11 cellular contexts compared by ENCODE assay signal in genomic region chr1:63073530-63074306, GRCh38.
DNase-seq lines count a peak whose midpoint lies in the region; ATAC-seq and TF ChIP-seq lines count a peak whose summit lies in the region.
"Had no signal": no experiment of that assay in that cellular context is flagged by ENCODE, and none has a peak within 500 bp of the region (broad histone marks: within the 10 kb centered on the region; RNA-seq: fewer than 3 reads in every experiment).

No MANE protein-coding gene starts in this region.

- no peaks in the 10 kb centered on the region for H3K36me3 Mint-ChIP-seq in CD4-positive, alpha-beta T cell (ENCODE audit: low read depth)

- peaks cover 7% of the 10 kb centered on the region for H3K9me3 ChIP-seq in CD4-positive, alpha-beta T cell (ENCODE audit: control insufficient read depth, low read length)

- no peaks in the 10 kb centered on the region for H3K4me1 ChIP-seq in rectal smooth muscle tissue (ENCODE audit: control insufficient read depth, insufficient read depth, low read length)

- no peak overlapping the region for H3K4me3 Mint-ChIP-seq in CD4-positive, alpha-beta T cell
- H3K4me3 Mint-ChIP-seq: activated CD8-positive, alpha-beta T cell treated with anti-CD3 and anti-CD28 coated beads, Interleukin-2, amount 10 ng/mL, durations not matched to agents 7 days and 5 days; effector memory CD8-positive, alpha-beta T cell had no signal

- ATAC-seq in CD4-positive, alpha-beta T cell (ENCODE audit: poor library complexity) = no peak
- ATAC-seq: activated CD8-positive, alpha-beta T cell treated with anti-CD3 and anti-CD28 coated beads, Interleukin-2, amount 10 ng/mL, durations not matched to agents 7 days and 5 days; effector memory CD8-positive, alpha-beta T cell had no signal

- peak overlapping the region; percentile 20 for H3K4me3 ChIP-seq in rectal smooth muscle tissue (ENCODE audit: low read length)
- H3K4me3 ChIP-seq: skin epidermis had no signal

- peaks cover 6% of the 10 kb centered on the region for H3K9me3 Mint-ChIP-seq in CD4-positive, alpha-beta T cell

- no peak overlapping the region for H3K27ac Mint-ChIP-seq in CD4-positive, alpha-beta T cell
- H3K27ac Mint-ChIP-seq: activated CD8-positive, alpha-beta T cell treated with anti-CD3 and anti-CD28 coated beads, Interleukin-2, amount 10 ng/mL, durations not matched to agents 7 days and 5 days; effector memory CD8-positive, alpha-beta T cell had no signal

- H3K36me3 ChIP-seq in rectal smooth muscle tissue (ENCODE audit: control insufficient read depth, insufficient read depth, low read length) = no peaks in the 10 kb centered on the region

- peaks cover 9% of the 10 kb centered on the region for H3K27me3 ChIP-seq in rectal smooth muscle tissue (ENCODE audit: control insufficient read depth, insufficient read depth, low read length)
- H3K27me3 ChIP-seq in CD4-positive, alpha-beta T cell (ENCODE audit: control insufficient read depth, insufficient read depth, low read length) = peaks cover 29% of the 10 kb centered on the region

- peaks cover 73% of the 10 kb centered on the region for H3K27me3 Mint-ChIP-seq in CD4-positive, alpha-beta T cell

- intact Hi-C loops in CD4-positive, alpha-beta T cell (cut with DNase I, micrococcal nuclease) = no loop called here

- H3K9ac ChIP-seq in rectal smooth muscle tissue (ENCODE audit: low read length) = no peak overlapping the region

- TF ChIP-seq CTCF in GM13976 (IDR thresholded peaks at IDR 0.05; ENCODE audit: borderline replicate concordance, control extremely low read depth, extremely low read depth, insufficient read depth, missing control alignments) = no peak
- TF ChIP-seq CTCF in CD4-positive, alpha-beta T cell (IDR thresholded peaks at IDR 0.05) = no peak

- in situ Hi-C loops in GM13976 (cut with MboI; ENCODE audit: low sequenced_read_pairs, unreplicated experiment) = no loop called here

- H3K27ac ChIP-seq in rectal smooth muscle tissue (ENCODE audit: low read depth, low read length) = no peak overlapping the region
- no peak overlapping the region for H3K27ac ChIP-seq in CD4-positive, alpha-beta T cell (ENCODE audit: low read depth, low read length)
- H3K27ac ChIP-seq: skin epidermis had no signal

- CTCF ChIA-PET in CD4-positive, alpha-beta T cell (lab: Charles Lee) = no interaction called here

- H3K4me1 Mint-ChIP-seq in CD4-positive, alpha-beta T cell (ENCODE audit: low read depth) = no peaks in the 10 kb centered on the region

- DNase-seq in GM13976 (ENCODE audit: low spot score) (peak; percentile 35), RPMI8226 (peak; percentile 38), hypothalamus (lab: John Stamatoyannopoulos, UW) (peak in 39 of 51 donors; percentile 2 to 59 (median 18)), glomerular visceral epithelial cell (ENCODE audit: extremely low spot score) (no peak), Kasumi-1 (lab: John Stamatoyannopoulos, UW) (no peak)
- no peak for DNase-seq in CD4-positive, alpha-beta T cell
- DNase-seq: activated CD8-positive, alpha-beta T cell treated with anti-CD3 and anti-CD28 coated beads, Interleukin-2, amount 10 ng/mL, durations not matched to agents 7 days and 5 days; effector memory CD8-positive, alpha-beta T cell; OCI-M1 had no signal

- POLR2A ChIA-PET in CD4-positive, alpha-beta T cell (lab: Charles Lee) = no interaction called here

Comparison
In these comparisons a context has a peak if more than half of its experiments do, and no peak if none do; other contexts are left out.
1. DNase-seq: peak in GM13976 (single experiment), RPMI8226 (single experiment) and hypothalamus (39 of 51); none in glomerular visceral epithelial cell (single experiment), CD4-positive, alpha-beta T cell (0 of 10) and Kasumi-1 (0 of 2).